31 cellular contexts compared by ENCODE assay signal in the genomic region with DNA sequence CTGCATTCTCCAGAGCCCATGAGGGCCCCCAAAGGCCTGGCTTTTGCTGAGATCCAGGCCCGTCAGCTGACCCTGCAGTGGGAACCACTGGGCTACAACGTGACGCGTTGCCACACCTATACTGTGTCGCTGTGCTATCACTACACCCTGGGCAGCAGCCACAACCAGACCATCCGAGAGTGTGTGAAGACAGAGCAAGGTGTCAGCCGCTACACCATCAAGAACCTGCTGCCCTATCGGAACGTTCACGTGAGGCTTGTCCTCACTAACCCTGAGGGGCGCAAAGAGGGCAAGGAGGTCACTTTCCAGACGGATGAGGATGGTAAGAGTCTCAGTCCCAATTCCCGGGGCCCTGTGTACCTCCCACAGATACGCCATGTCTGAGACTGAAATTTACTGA.
"Had no signal": no experiment of that assay in that cellular context is flagged by ENCODE, and none has a peak within 500 bp of the region (broad histone marks: within the 10 kb centered on the region; RNA-seq: fewer than 3 reads in every experiment).

No MANE protein-coding gene starts in this region.

- ATAC-seq: activated CD4-positive, alpha-beta T cell treated with anti-CD3 and anti-CD28 coated beads for 36 hours; activated CD8-positive, alpha-beta T cell treated with anti-CD3 and anti-CD28 coated beads, Interleukin-2, amount 10 ng/mL, durations not matched to agents 7 days and 5 days; activated naive CD8-positive, alpha-beta T cell treated with anti-CD3 and anti-CD28 coated beads, Interleukin-2, amount 50 U/mL, for 24 hours; PC-3 had no signal

- H3K36me3 ChIP-seq: Peyer's patch, SJSA1 had no signal

- H3K27ac ChIP-seq: Peyer's patch, SJSA1 had no signal

- H3K4me3 ChIP-seq: Peyer's patch, SJSA1 had no signal

- H3K27ac Mint-ChIP-seq: activated CD4-positive, alpha-beta T cell treated with anti-CD3 and anti-CD28 coated beads for 36 hours; activated CD4-positive, alpha-beta T cell treated with anti-CD3 and anti-CD28 coated beads, Interleukin-2, amount 10 ng/mL, durations not matched to agents 7 days and 5 days; activated CD8-positive, alpha-beta T cell treated with anti-CD3 and anti-CD28 coated beads, Interleukin-2, amount 10 ng/mL, durations not matched to agents 7 days and 5 days; activated naive CD8-positive, alpha-beta T cell; activated naive CD8-positive, alpha-beta T cell treated with anti-CD3 and anti-CD28 coated beads, Interleukin-2, amount 50 U/mL, for 24 hours; brain; T-helper 1 cell treated with Interleukin-12 subunit alpha and Interleukin-12 subunit beta and Interleukin-4 antibody, amounts not matched to agents 30 μg/mL and 1 μg/mL, for 36 hours; T-helper 2 cell treated with Interferon-gamma antibody and Interleukin-4, amounts not matched to agents 5 μg/mL and 100 μg/mL, for 36 hours had no signal

- H3K4me2 ChIP-seq: SK-N-SH had no signal

- H3K9me3 ChIP-seq: Peyer's patch, SJSA1, SK-N-SH had no signal

- H3K27me3 ChIP-seq: Peyer's patch, SJSA1 had no signal

- H3K9ac ChIP-seq: SK-N-SH had no signal

- FAIRE-seq: bronchial epithelial cell, TTC549 had no signal

- H3K4me3 Mint-ChIP-seq: activated CD4-positive, alpha-beta T cell treated with anti-CD3 and anti-CD28 coated beads for 36 hours; activated CD4-positive, alpha-beta T cell treated with anti-CD3 and anti-CD28 coated beads, Interleukin-2, amount 10 ng/mL, durations not matched to agents 7 days and 5 days; activated CD8-positive, alpha-beta T cell treated with anti-CD3 and anti-CD28 coated beads, Interleukin-2, amount 10 ng/mL, durations not matched to agents 7 days and 5 days; activated naive CD8-positive, alpha-beta T cell; activated naive CD8-positive, alpha-beta T cell treated with anti-CD3 and anti-CD28 coated beads, Interleukin-2, amount 50 U/mL, for 24 hours; brain; T-helper 1 cell treated with Interleukin-12 subunit alpha and Interleukin-12 subunit beta and Interleukin-4 antibody, amounts not matched to agents 30 μg/mL and 1 μg/mL, for 36 hours; T-helper 2 cell treated with Interferon-gamma antibody and Interleukin-4, amounts not matched to agents 5 μg/mL and 100 μg/mL, for 36 hours had no signal

- DNase-seq: activated CD4-positive, alpha-beta T cell treated with anti-CD3 and anti-CD28 coated beads for 36 hours; activated CD4-positive, alpha-beta T cell treated with anti-CD3 and anti-CD28 coated beads, Interleukin-2, amount 10 ng/mL, durations not matched to agents 7 days and 5 days; activated CD4-positive, alpha-beta T cell treated with anti-CD3 and anti-CD28 coated beads, Interleukin-2, amount 50 U/mL, for 48 hours; activated CD8-positive, alpha-beta T cell treated with anti-CD3 and anti-CD28 coated beads, Interleukin-2, amount 10 ng/mL, durations not matched to agents 7 days and 5 days; activated gamma-delta T cell; activated naive CD4-positive, alpha-beta T cell treated with Interleukin-2 at 50 U/mL for 16 hours; activated naive CD8-positive, alpha-beta T cell treated with anti-CD3 and anti-CD28 coated beads, Interleukin-2, amount 50 U/mL, for 24 hours; activated T-cell treated with anti-CD3 and anti-CD28 coated beads, Interleukin-2, amount 50 U/mL, for 48 hours; anterior cingulate cortex; central memory CD4-positive, alpha-beta T cell; Karpas-422; KBM-7; NCI-H1105; NCI-H1436; NCI-H1694; NCI-H1930; NCI-H2081 treated with DMSO at 0.1 percent for 48 hours; NCI-H345; NCI-H524 treated with DMSO at 0.1 percent for 48 hours; PC-3; Peyer's patch; RPMI8226; SHP77 treated with DMSO at 0.1 percent for 48 hours; SK-N-SH had no signal

- H3K36me3 Mint-ChIP-seq: activated naive CD8-positive, alpha-beta T cell had no signal

- H3K9me3 Mint-ChIP-seq: activated CD4-positive, alpha-beta T cell treated with anti-CD3 and anti-CD28 coated beads, Interleukin-2, amount 10 ng/mL, durations not matched to agents 7 days and 5 days; activated naive CD8-positive, alpha-beta T cell treated with anti-CD3 and anti-CD28 coated beads, Interleukin-2, amount 50 U/mL, for 24 hours; T-helper 1 cell treated with Interleukin-12 subunit alpha and Interleukin-12 subunit beta and Interleukin-4 antibody, amounts not matched to agents 30 μg/mL and 1 μg/mL, for 36 hours; T-helper 2 cell treated with Interferon-gamma antibody and Interleukin-4, amounts not matched to agents 5 μg/mL and 100 μg/mL, for 36 hours had no signal

- H3K4me1 Mint-ChIP-seq: activated CD4-positive, alpha-beta T cell treated with anti-CD3 and anti-CD28 coated beads for 36 hours; activated CD4-positive, alpha-beta T cell treated with anti-CD3 and anti-CD28 coated beads, Interleukin-2, amount 10 ng/mL, durations not matched to agents 7 days and 5 days; activated naive CD8-positive, alpha-beta T cell treated with anti-CD3 and anti-CD28 coated beads, Interleukin-2, amount 50 U/mL, for 24 hours had no signal
